Comparison of ENCODE assay signal across 1 cellular context in genomic region chr3:190514163-190515153, GRCh38.
TF ChIP-seq lines count a peak whose summit lies in the region.

No MANE protein-coding gene starts in this region.

TF ChIP-seq in GM23338, 12 proteins besides CTCF, POLR2A, EP300 and RAD21 (continued from another document):
- no peak for TF ChIP-seq REST (IDR thresholded peaks at IDR 0.05; ENCODE audit: unreplicated experiment)
- TF ChIP-seq NANOG (IDR thresholded peaks at IDR 0.05; ENCODE audit: borderline replicate concordance): no peak
